Comparison of ENCODE assay signal across 11 cellular contexts in the genomic region with DNA sequence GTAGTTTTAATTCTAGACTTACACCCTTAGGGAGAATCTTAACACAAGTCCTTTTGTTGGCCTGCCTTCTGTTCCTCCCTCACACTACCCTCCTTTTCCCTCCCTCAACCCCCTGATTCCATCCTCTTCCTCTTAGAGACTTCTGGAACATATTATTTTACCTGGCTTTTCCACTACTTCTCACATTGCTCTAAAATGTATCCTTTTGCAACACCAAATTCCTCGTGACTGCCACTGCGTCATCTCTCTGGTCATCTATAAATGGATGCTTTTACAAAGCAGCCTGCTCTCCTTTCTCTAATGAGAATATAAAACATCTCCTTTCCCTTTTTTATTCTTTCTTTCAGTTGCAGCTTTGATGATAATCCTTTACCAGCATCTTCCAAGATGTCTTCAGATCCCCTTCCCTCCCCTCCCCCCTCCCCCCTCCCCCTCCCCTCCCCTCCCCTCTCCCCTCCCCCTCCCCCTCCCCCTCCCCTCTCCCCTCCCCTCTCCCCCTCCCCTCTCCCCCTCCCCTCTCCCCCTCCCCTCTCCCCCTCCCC.
A peak's percentile ranks its signal among the peaks of the same experiment; 100 is the strongest.
DNase-seq lines count a peak whose midpoint lies in the region; ATAC-seq, FAIRE-seq and TF ChIP-seq lines count a peak whose summit lies in the region.
"Had no signal": no experiment of that assay in that cellular context is flagged by ENCODE, and none has a peak within 500 bp of the region (broad histone marks: within the 10 kb centered on the region; RNA-seq: fewer than 3 reads in every experiment).

No MANE protein-coding gene starts in this region.

- H3K27ac Mint-ChIP-seq in activated T-helper 2 cell treated with anti-CD3 and anti-CD28 coated beads, Interferon-gamma antibody, Interleukin-2, Interleukin-4, amounts not matched to agents 10 μg/mL and 5 μg/mL and 100 μg/mL, durations not matched to agents 14 hours and 24 hours and 36 hours: peak overlapping the region; percentile 28

- no peak for TF ChIP-seq POLR2A in A549 (IDR thresholded peaks at IDR 0.05; ENCODE audit: low read length)

- POLR2A ChIA-PET in A549 (lab: Yijun Ruan, JAX): interaction anchor here (0.7 kb wide), 1 partner anchor 90 kb away, joined by 6 read pairs; no protein-coding TSS in a partner anchor

- intact Hi-C loops in activated T-helper 2 cell treated with anti-CD3 and anti-CD28 coated beads, Interferon-gamma antibody, Interleukin-2, Interleukin-4, amounts not matched to agents 10 μg/mL and 5 μg/mL and 100 μg/mL, durations not matched to agents 14 hours and 24 hours and 36 hours (cut with micrococcal nuclease): loop anchor here (5.0 kb wide), 1 partner anchor 39 kb away; no protein-coding TSS in a partner anchor

- H3K27ac ChIP-seq in A549: peak overlapping the region; percentile 17; a peak in 5 of 6 replicates

- peak overlapping the region; percentile 10 for H3K4me3 Mint-ChIP-seq in activated T-helper 2 cell treated with anti-CD3 and anti-CD28 coated beads, Interferon-gamma antibody, Interleukin-2, Interleukin-4, amounts not matched to agents 10 μg/mL and 5 μg/mL and 100 μg/mL, durations not matched to agents 14 hours and 24 hours and 36 hours (ENCODE audit: low read depth)

- no peak for FAIRE-seq in A549 (lab: Jason Lieb, UNC)

- no peaks in the 10 kb centered on the region for H3K9me3 Mint-ChIP-seq in activated T-helper 2 cell treated with anti-CD3 and anti-CD28 coated beads, Interferon-gamma antibody, Interleukin-2, Interleukin-4, amounts not matched to agents 10 μg/mL and 5 μg/mL and 100 μg/mL, durations not matched to agents 14 hours and 24 hours and 36 hours

- H3K4me2 ChIP-seq in A549: peak overlapping the region; percentile 60

- peaks cover 27% of the 10 kb centered on the region for H3K4me1 Mint-ChIP-seq in activated T-helper 2 cell treated with anti-CD3 and anti-CD28 coated beads, Interferon-gamma antibody, Interleukin-2, Interleukin-4, amounts not matched to agents 10 μg/mL and 5 μg/mL and 100 μg/mL, durations not matched to agents 14 hours and 24 hours and 36 hours (ENCODE audit: low read depth)

- ATAC-seq in A549 (peak in 1 of 2 experiments; percentile 36; a peak in 2 of 6 replicates), GM18520 (IDR thresholded peaks at IDR 0.05; ENCODE audit: unreplicated experiment) (no peak), HG03565 (IDR thresholded peaks at IDR 0.05; ENCODE audit: unreplicated experiment) (no peak)

- H3K4me1 ChIP-seq in A549: peaks cover 22% of the 10 kb centered on the region

- TF ChIP-seq CTCF in A549 (IDR thresholded peaks at IDR 0.05) (no peak), GM10266 (IDR thresholded peaks at IDR 0.05; ENCODE audit: control insufficient read depth, insufficient read depth, low read depth, missing control alignments) (no peak)

- 75% methylated on average over 2 of the region's 2 CpGs for WGBS in A549 (ENCODE audit: missing lambda C conversion rate)

- peaks cover 8% of the 10 kb centered on the region for H3K36me3 Mint-ChIP-seq in activated T-helper 2 cell treated with anti-CD3 and anti-CD28 coated beads, Interferon-gamma antibody, Interleukin-2, Interleukin-4, amounts not matched to agents 10 μg/mL and 5 μg/mL and 100 μg/mL, durations not matched to agents 14 hours and 24 hours and 36 hours (ENCODE audit: low read depth)

- no peak for TF ChIP-seq EP300 in A549 (IDR thresholded peaks at IDR 0.05)

- no peaks in the 10 kb centered on the region for H3K9me3 ChIP-seq in A549

- no peaks in the 10 kb centered on the region for H3K27me3 Mint-ChIP-seq in activated T-helper 2 cell treated with anti-CD3 and anti-CD28 coated beads, Interferon-gamma antibody, Interleukin-2, Interleukin-4, amounts not matched to agents 10 μg/mL and 5 μg/mL and 100 μg/mL, durations not matched to agents 14 hours and 24 hours and 36 hours (ENCODE audit: low read depth)

- no peak for TF ChIP-seq RAD21 in A549 (conservative IDR thresholded peaks at IDR 0.05 in 1 of 2, IDR thresholded peaks at IDR 0.05 in 1 of 2)

- CTCF ChIA-PET in A549 (lab: Yijun Ruan, JAX): no interaction called here

- no peak overlapping the region for H3K4me3 ChIP-seq in A549

- DNase-seq in A549 (ENCODE audit: low read depth in 1 of 2, low spot score in 1 of 2): no peak
- peak; percentile 32 for DNase-seq in GM10266 (ENCODE audit: extremely low spot score)
- no peak for DNase-seq in activated T-helper 2 cell treated with anti-CD3 and anti-CD28 coated beads, Interferon-gamma antibody, Interleukin-2, Interleukin-4, amounts not matched to agents 10 μg/mL and 5 μg/mL and 100 μg/mL, durations not matched to agents 14 hours and 24 hours and 36 hours (ENCODE audit: low spot score)
- DNase-seq in iris pigment epithelial cell (ENCODE audit: low read depth): peak; percentile 49
- DNase-seq in HuH-7.5 (ENCODE audit: low spot score): no peak
- no peak for DNase-seq in activated CD8-positive, alpha-beta memory T cell treated with anti-CD3 and anti-CD28 coated beads, Interleukin-2, amount 50 U/mL, for 48 hours
- DNase-seq: activated effector memory CD4-positive, alpha-beta T cell treated with anti-CD3 and anti-CD28 coated beads, Interleukin-2, amount 50 U/mL, for 16 hours; MV-4-11; SHP77 treated with DMSO at 0.1 percent for 48 hours had no signal

TF ChIP-seq in A549, 52 proteins besides CTCF, POLR2A, EP300 and RAD21:
- TF ChIP-seq CHD2 (IDR thresholded peaks at IDR 0.05; ENCODE audit: low read length, partially characterized antibody) (no peak), ZNF302 (CRISPR knock-in tag; IDR thresholded peaks at IDR 0.05) (no peak), ZC3H11A (IDR thresholded peaks at IDR 0.05) (no peak), HEYL (CRISPR knock-in tag; IDR thresholded peaks at IDR 0.05) (no peak), JUN (IDR thresholded peaks at IDR 0.05) (no peak)
- TF ChIP-seq, protein P1, sequence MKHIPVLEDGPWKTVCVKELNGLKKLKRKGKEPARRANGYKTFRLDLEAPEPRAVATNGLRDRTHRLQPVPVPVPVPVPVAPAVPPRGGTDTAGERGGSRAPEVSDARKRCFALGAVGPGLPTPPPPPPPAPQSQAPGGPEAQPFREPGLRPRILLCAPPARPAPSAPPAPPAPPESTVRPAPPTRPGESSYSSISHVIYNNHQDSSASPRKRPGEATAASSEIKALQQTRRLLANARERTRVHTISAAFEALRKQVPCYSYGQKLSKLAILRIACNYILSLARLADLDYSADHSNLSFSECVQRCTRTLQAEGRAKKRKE (CRISPR knock-in tag; IDR thresholded peaks at IDR 0.05; ENCODE audit: low read depth): no peak
- TF ChIP-seq, protein P2, sequence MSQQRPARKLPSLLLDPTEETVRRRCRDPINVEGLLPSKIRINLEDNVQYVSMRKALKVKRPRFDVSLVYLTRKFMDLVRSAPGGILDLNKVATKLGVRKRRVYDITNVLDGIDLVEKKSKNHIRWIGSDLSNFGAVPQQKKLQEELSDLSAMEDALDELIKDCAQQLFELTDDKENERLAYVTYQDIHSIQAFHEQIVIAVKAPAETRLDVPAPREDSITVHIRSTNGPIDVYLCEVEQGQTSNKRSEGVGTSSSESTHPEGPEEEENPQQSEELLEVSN (IDR thresholded peaks at IDR 0.05; ENCODE audit: borderline replicate concordance, low read depth): no peak

Comparison
In these comparisons a context has a peak if more than half of its experiments do, and no peak if none do; other contexts are left out.
1. DNase-seq: peak in GM10266 (single experiment) and iris pigment epithelial cell (single experiment); none in A549 (0 of 2), activated T-helper 2 cell treated with anti-CD3 and anti-CD28 coated beads, Interferon-gamma antibody, Interleukin-2, Interleukin-4, amounts not matched to agents 10 μg/mL and 5 μg/mL and 100 μg/mL, durations not matched to agents 14 hours and 24 hours and 36 hours (single experiment), HuH-7.5 (single experiment) and activated CD8-positive, alpha-beta memory T cell treated with anti-CD3 and anti-CD28 coated beads, Interleukin-2, amount 50 U/mL, for 48 hours (single experiment).